In genomic region chr1:7327849-7328248, GRCh38 we compare ENCODE assay signal across 31 cellular contexts.
"Had no signal": no experiment of that assay in that cellular context is flagged by ENCODE, and none has a peak within 500 bp of the region (broad histone marks: within the 10 kb centered on the region; RNA-seq: fewer than 3 reads in every experiment).

No MANE protein-coding gene starts in this region.

- H3K9me3 ChIP-seq: adrenal gland, body of pancreas, esophagus squamous epithelium had no signal

- ATAC-seq: activated naive CD8-positive, alpha-beta T cell treated with anti-CD3 and anti-CD28 coated beads, Interleukin-2, amount 50 U/mL, for 24 hours; body of pancreas; gastroesophageal sphincter; T-helper 17 cell had no signal

- H3K36me3 ChIP-seq: adrenal gland, esophagus squamous epithelium, gastroesophageal sphincter, WERI-Rb-1 had no signal

- H3K4me1 Mint-ChIP-seq: activated CD4-positive, alpha-beta memory T cell treated with anti-CD3 and anti-CD28 coated beads, Interleukin-2, amount 10 ng/mL, durations not matched to agents 7 days and 5 days; activated CD4-positive, alpha-beta T cell treated with anti-CD3 and anti-CD28 coated beads, Interleukin-2, amount 10 ng/mL, durations not matched to agents 7 days and 5 days; activated naive CD4-positive, alpha-beta T cell treated with anti-CD3 and anti-CD28 coated beads, Interleukin-2, amount 50 U/mL, for 24 hours; activated naive CD8-positive, alpha-beta T cell treated with anti-CD3 and anti-CD28 coated beads for 36 hours; activated naive CD8-positive, alpha-beta T cell treated with anti-CD3 and anti-CD28 coated beads, Interleukin-2, amount 50 U/mL, for 24 hours; T-helper 17 cell had no signal

- DNase-seq: activated CD4-positive, alpha-beta memory T cell treated with anti-CD3 and anti-CD28 coated beads, Interleukin-2, amount 10 ng/mL, durations not matched to agents 7 days and 5 days; activated CD4-positive, alpha-beta T cell treated with anti-CD3 and anti-CD28 coated beads for 4 hours; activated CD4-positive, alpha-beta T cell treated with anti-CD3 and anti-CD28 coated beads, Interleukin-2, amount 10 ng/mL, durations not matched to agents 7 days and 5 days; activated CD4-positive, alpha-beta T cell treated with anti-CD3 and anti-CD28 coated beads, Interleukin-2, amount 50 U/mL, for 4 hours; activated CD4-positive, CD25-positive, alpha-beta regulatory T cell; activated CD4-positive, CD25-positive, alpha-beta regulatory T cell treated with anti-CD3 and anti-CD28 coated beads, Interleukin-2, amount 50 U/mL, for 72 hours; activated effector memory CD4-positive, alpha-beta T cell treated with anti-CD3 and anti-CD28 coated beads, Interleukin-2, amount 50 U/mL, for 16 hours; activated naive CD4-positive, alpha-beta T cell treated with anti-CD3 and anti-CD28 coated beads for 36 hours; activated naive CD8-positive, alpha-beta T cell treated with anti-CD3 and anti-CD28 coated beads for 36 hours; activated naive CD8-positive, alpha-beta T cell treated with anti-CD3 and anti-CD28 coated beads, Interleukin-2, amount 50 U/mL, for 24 hours; activated T-cell treated with anti-CD3 and anti-CD28 coated beads, Interleukin-2, amount 50 U/mL, for 1 hour; activated T-cell treated with anti-CD3 and anti-CD28 coated beads, Interleukin-2, amount 50 U/mL, for 48 hours; amygdala; body of pancreas; caudate nucleus; cortex of kidney; dermis blood vessel endothelial cell; effector CD4-positive, alpha-beta T cell; esophagus squamous epithelium; foreskin melanocyte; T-helper 1 cell; T-helper 17 cell; T1000; WERI-Rb-1 had no signal

- H3K9me3 Mint-ChIP-seq: activated CD4-positive, alpha-beta memory T cell treated with anti-CD3 and anti-CD28 coated beads, Interleukin-2, amount 10 ng/mL, durations not matched to agents 7 days and 5 days; activated CD4-positive, alpha-beta T cell treated with anti-CD3 and anti-CD28 coated beads, Interleukin-2, amount 10 ng/mL, durations not matched to agents 7 days and 5 days; activated T-helper 1 cell treated with anti-CD3 and anti-CD28 coated beads, Interleukin-12 subunit alpha, Interleukin-12 subunit beta, Interleukin-2, Interleukin-4 antibody, amounts not matched to agents 30 ng/mL and 10 ng/mL and 1 ng/mL, durations not matched to agents 14 hours and 24 hours and 36 hours; activated T-helper 2 cell treated with anti-CD3 and anti-CD28 coated beads, Interferon-gamma antibody, Interleukin-2, Interleukin-4, amounts not matched to agents 10 μg/mL and 5 μg/mL and 100 μg/mL, durations not matched to agents 14 hours and 24 hours and 36 hours; T-helper 2 cell treated with Interferon-gamma antibody and Interleukin-4, amounts not matched to agents 5 μg/mL and 100 μg/mL, for 36 hours had no signal

- H3K4me1 ChIP-seq: adrenal gland, body of pancreas, esophagus squamous epithelium, gastroesophageal sphincter had no signal

- H3K27ac ChIP-seq: adrenal gland, body of pancreas, epithelial cell of prostate, esophagus squamous epithelium, gastroesophageal sphincter, WERI-Rb-1 had no signal

- H3K27ac Mint-ChIP-seq: activated CD4-positive, alpha-beta memory T cell treated with anti-CD3 and anti-CD28 coated beads, Interleukin-2, amount 10 ng/mL, durations not matched to agents 7 days and 5 days; activated CD4-positive, alpha-beta T cell treated with anti-CD3 and anti-CD28 coated beads, Interleukin-2, amount 10 ng/mL, durations not matched to agents 7 days and 5 days; activated naive CD4-positive, alpha-beta T cell treated with anti-CD3 and anti-CD28 coated beads for 36 hours; activated naive CD4-positive, alpha-beta T cell treated with anti-CD3 and anti-CD28 coated beads, Interleukin-2, amount 50 U/mL, for 24 hours; activated naive CD8-positive, alpha-beta T cell treated with anti-CD3 and anti-CD28 coated beads for 36 hours; activated naive CD8-positive, alpha-beta T cell treated with anti-CD3 and anti-CD28 coated beads, Interleukin-2, amount 50 U/mL, for 24 hours; activated T-helper 1 cell treated with anti-CD3 and anti-CD28 coated beads, Interleukin-12 subunit alpha, Interleukin-12 subunit beta, Interleukin-2, Interleukin-4 antibody, amounts not matched to agents 30 ng/mL and 10 ng/mL and 1 ng/mL, durations not matched to agents 14 hours and 24 hours and 36 hours; activated T-helper 2 cell treated with anti-CD3 and anti-CD28 coated beads, Interferon-gamma antibody, Interleukin-2, Interleukin-4, amounts not matched to agents 10 μg/mL and 5 μg/mL and 100 μg/mL, durations not matched to agents 14 hours and 24 hours and 36 hours; T-helper 17 cell; T-helper 2 cell treated with Interferon-gamma antibody and Interleukin-4, amounts not matched to agents 5 μg/mL and 100 μg/mL, for 36 hours had no signal

- H3K4me3 Mint-ChIP-seq: activated CD4-positive, alpha-beta memory T cell treated with anti-CD3 and anti-CD28 coated beads, Interleukin-2, amount 10 ng/mL, durations not matched to agents 7 days and 5 days; activated CD4-positive, alpha-beta T cell treated with anti-CD3 and anti-CD28 coated beads, Interleukin-2, amount 10 ng/mL, durations not matched to agents 7 days and 5 days; activated naive CD4-positive, alpha-beta T cell treated with anti-CD3 and anti-CD28 coated beads for 36 hours; activated naive CD4-positive, alpha-beta T cell treated with anti-CD3 and anti-CD28 coated beads, Interleukin-2, amount 50 U/mL, for 24 hours; activated naive CD8-positive, alpha-beta T cell treated with anti-CD3 and anti-CD28 coated beads for 36 hours; activated naive CD8-positive, alpha-beta T cell treated with anti-CD3 and anti-CD28 coated beads, Interleukin-2, amount 50 U/mL, for 24 hours; activated T-helper 1 cell treated with anti-CD3 and anti-CD28 coated beads, Interleukin-12 subunit alpha, Interleukin-12 subunit beta, Interleukin-2, Interleukin-4 antibody, amounts not matched to agents 30 ng/mL and 10 ng/mL and 1 ng/mL, durations not matched to agents 14 hours and 24 hours and 36 hours; T-helper 17 cell; T-helper 2 cell treated with Interferon-gamma antibody and Interleukin-4, amounts not matched to agents 5 μg/mL and 100 μg/mL, for 36 hours had no signal

- H3K27me3 ChIP-seq: body of pancreas had no signal

- H3K36me3 Mint-ChIP-seq: activated naive CD4-positive, alpha-beta T cell treated with anti-CD3 and anti-CD28 coated beads, Interleukin-2, amount 50 U/mL, for 24 hours; activated naive CD8-positive, alpha-beta T cell treated with anti-CD3 and anti-CD28 coated beads for 36 hours had no signal

- H3K27me3 Mint-ChIP-seq: activated CD4-positive, alpha-beta memory T cell treated with anti-CD3 and anti-CD28 coated beads, Interleukin-2, amount 10 ng/mL, durations not matched to agents 7 days and 5 days had no signal

- H3K4me3 ChIP-seq: adrenal gland, body of pancreas, esophagus squamous epithelium, gastroesophageal sphincter had no signal
